ENCODE assay signal across 9 cellular contexts in the genomic region with DNA sequence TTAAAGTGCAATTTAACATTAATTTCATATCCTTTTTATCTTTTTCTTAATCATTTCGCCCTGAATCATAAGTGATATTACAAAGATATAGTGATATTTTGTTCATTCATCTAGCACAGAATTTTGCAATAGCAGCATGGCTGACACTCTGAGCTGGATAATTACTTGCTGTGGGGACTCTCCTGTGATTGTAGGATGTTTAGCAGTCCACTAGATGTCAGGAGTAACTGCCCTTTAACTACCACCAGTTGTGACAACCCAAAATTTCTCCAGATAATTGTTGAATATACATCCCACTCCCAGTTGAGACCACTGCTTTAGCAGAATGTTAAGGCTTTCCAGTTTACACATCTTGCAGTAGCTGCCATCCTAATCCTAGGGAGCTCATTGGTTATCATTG.
DNase-seq lines count a peak whose midpoint lies in the region; ATAC-seq and TF ChIP-seq lines count a peak whose summit lies in the region.
"Had no signal": no experiment of that assay in that cellular context is flagged by ENCODE, and none has a peak within 500 bp of the region (broad histone marks: within the 10 kb centered on the region; RNA-seq: fewer than 3 reads in every experiment).

No MANE protein-coding gene starts in this region.

- no peak for TF ChIP-seq POLR2A in tibial nerve (IDR thresholded peaks at IDR 0.05)

- peaks cover 0 to 10% (median 3%) of the 10 kb centered on the region in 7 donors for H3K9me3 Mint-ChIP-seq in CD14-positive monocyte

- no peaks in the 10 kb centered on the region for H3K27me3 Mint-ChIP-seq in CD14-positive monocyte (ENCODE audit: low read depth in 3 of 3)

- H3K27me3 ChIP-seq in tibial nerve = no peaks in the 10 kb centered on the region

- DNase-seq in CD14-positive monocyte (ENCODE audit: low spot score) = no peak
- peak; percentile 84 to 98 for DNase-seq in NOMO-1 (lab: John Stamatoyannopoulos, UW; ENCODE audit: unreplicated experiment in 2 of 2)
- peak; percentile 40 for DNase-seq in dedifferentiated amniotic fluid mesenchymal stem cell (ENCODE audit: extremely low spot score)
- DNase-seq in myocyte (ENCODE audit: low read depth) = peak; percentile 51
- no peak for DNase-seq in tibial nerve (ENCODE audit: low spot score in 2 of 2)

- no peak overlapping the region for H3K4me3 ChIP-seq in tibial nerve
- H3K4me3 ChIP-seq: SK-N-MC had no signal

- TF ChIP-seq EP300 in tibial nerve (IDR thresholded peaks at IDR 0.05) = no peak

- H3K9me3 ChIP-seq in tibial nerve = peaks cover 0 to 11% (median 2%) of the 10 kb centered on the region in 4 donors

- H3K27ac Mint-ChIP-seq in CD14-positive monocyte = no peak overlapping the region

- H3K36me3 Mint-ChIP-seq in CD14-positive monocyte = no peaks in the 10 kb centered on the region

- no peaks in the 10 kb centered on the region for H3K4me1 Mint-ChIP-seq in CD14-positive monocyte

- intact Hi-C loops in CD14-positive monocyte (cut with micrococcal nuclease) = loop anchor here in 1 of 2 donors (10.0 kb wide), 1 partner anchor 373 kb away; no protein-coding TSS in a partner anchor

- TF ChIP-seq CTCF in CD14-positive monocyte (IDR thresholded peaks at IDR 0.05) = peak; percentile 59
- peak in 2 of 5 experiments; percentile 14 to 19 for TF ChIP-seq CTCF in tibial nerve (IDR thresholded peaks at IDR 0.05)

- ATAC-seq in GM18868 (IDR thresholded peaks at IDR 0.05; ENCODE audit: unreplicated experiment) (peak; percentile 80), GM19328 (IDR thresholded peaks at IDR 0.05; ENCODE audit: unreplicated experiment) (no peak), GM21360 (IDR thresholded peaks at IDR 0.05; ENCODE audit: unreplicated experiment) (no peak)

- WGBS in tibial nerve, 2 donors = 28 to 73% methylated on average over 1 of the region's 1 CpG

- no peak overlapping the region for H3K27ac ChIP-seq in tibial nerve
- H3K27ac ChIP-seq: SK-N-MC had no signal

- no peaks in the 10 kb centered on the region for H3K4me1 ChIP-seq in tibial nerve

- no peak overlapping the region for H3K4me3 Mint-ChIP-seq in CD14-positive monocyte

- H3K36me3 ChIP-seq in tibial nerve = no peaks in the 10 kb centered on the region

Comparison
In these comparisons a context has a peak if more than half of its experiments do, and no peak if none do; other contexts are left out.
1. DNase-seq: peak in NOMO-1 (2 of 2), dedifferentiated amniotic fluid mesenchymal stem cell (single experiment) and myocyte (single experiment); none in CD14-positive monocyte (single experiment) and tibial nerve (0 of 2).